ENCODE assay signal across 1 cellular context in the genomic region with DNA sequence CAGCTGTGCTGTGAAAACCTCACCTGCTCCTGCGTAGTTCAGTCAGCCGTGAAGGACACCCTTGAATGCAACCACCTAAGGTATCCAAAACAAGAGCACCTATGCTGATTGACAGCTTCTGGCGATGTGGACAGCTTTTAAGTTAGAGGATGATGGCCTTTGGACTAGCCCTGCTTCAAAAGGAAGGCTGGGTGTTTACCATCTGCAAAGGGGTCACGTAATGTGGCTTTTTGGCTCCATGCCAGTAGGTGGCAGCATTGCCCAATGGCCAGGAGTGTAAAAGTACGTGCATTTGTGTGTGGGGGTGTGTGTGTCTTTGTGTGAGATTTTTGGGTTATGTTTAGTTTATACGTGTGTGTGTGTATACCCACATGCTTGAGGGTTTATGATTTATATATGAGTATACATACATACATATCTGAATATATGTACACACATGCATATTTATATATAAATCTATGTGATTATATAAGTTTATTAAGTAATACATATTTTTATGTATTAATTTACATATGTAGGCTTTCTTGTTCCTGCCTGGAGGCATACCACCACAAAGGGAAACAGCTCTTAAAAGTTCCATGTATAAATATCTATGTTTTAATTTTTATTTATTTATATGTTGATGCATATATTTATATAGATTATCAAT.
TF ChIP-seq lines count a peak whose summit lies in the region.

No MANE protein-coding gene starts in this region.

TF ChIP-seq in HepG2, 621 proteins besides CTCF, POLR2A, EP300 and RAD21 (continued from another document and continues in another):
- TF ChIP-seq, protein P1, sequence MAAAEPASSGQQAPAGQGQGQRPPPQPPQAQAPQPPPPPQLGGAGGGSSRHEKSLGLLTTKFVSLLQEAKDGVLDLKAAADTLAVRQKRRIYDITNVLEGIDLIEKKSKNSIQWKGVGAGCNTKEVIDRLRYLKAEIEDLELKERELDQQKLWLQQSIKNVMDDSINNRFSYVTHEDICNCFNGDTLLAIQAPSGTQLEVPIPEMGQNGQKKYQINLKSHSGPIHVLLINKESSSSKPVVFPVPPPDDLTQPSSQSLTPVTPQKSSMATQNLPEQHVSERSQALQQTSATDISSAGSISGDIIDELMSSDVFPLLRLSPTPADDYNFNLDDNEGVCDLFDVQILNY (CRISPR knock-in tag; conservative IDR thresholded peaks at IDR 0.05): no peak
- TF ChIP-seq, protein P2, sequence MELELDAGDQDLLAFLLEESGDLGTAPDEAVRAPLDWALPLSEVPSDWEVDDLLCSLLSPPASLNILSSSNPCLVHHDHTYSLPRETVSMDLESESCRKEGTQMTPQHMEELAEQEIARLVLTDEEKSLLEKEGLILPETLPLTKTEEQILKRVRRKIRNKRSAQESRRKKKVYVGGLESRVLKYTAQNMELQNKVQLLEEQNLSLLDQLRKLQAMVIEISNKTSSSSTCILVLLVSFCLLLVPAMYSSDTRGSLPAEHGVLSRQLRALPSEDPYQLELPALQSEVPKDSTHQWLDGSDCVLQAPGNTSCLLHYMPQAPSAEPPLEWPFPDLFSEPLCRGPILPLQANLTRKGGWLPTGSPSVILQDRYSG (CRISPR knock-in tag; IDR thresholded peaks at IDR 0.05): no peak
- peak; percentile 81 for TF ChIP-seq STAG1 (CRISPR knock-in tag; IDR thresholded peaks at IDR 0.05)
- no peak for TF ChIP-seq ZBTB42 (CRISPR knock-in tag; IDR thresholded peaks at IDR 0.05)
- TF ChIP-seq, protein P3, sequence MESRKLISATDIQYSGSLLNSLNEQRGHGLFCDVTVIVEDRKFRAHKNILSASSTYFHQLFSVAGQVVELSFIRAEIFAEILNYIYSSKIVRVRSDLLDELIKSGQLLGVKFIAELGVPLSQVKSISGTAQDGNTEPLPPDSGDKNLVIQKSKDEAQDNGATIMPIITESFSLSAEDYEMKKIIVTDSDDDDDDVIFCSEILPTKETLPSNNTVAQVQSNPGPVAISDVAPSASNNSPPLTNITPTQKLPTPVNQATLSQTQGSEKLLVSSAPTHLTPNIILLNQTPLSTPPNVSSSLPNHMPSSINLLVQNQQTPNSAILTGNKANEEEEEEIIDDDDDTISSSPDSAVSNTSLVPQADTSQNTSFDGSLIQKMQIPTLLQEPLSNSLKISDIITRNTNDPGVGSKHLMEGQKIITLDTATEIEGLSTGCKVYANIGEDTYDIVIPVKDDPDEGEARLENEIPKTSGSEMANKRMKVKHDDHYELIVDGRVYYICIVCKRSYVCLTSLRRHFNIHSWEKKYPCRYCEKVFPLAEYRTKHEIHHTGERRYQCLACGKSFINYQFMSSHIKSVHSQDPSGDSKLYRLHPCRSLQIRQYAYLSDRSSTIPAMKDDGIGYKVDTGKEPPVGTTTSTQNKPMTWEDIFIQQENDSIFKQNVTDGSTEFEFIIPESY (CRISPR knock-in tag; IDR thresholded peaks at IDR 0.05): 0 out of 2 replicates have a peak, but pooled peaks have one; percentile 30
- no peak for TF ChIP-seq ZFP37 (CRISPR knock-in tag; IDR thresholded peaks at IDR 0.05; ENCODE audit: borderline replicate concordance)
- TF ChIP-seq, protein P4, sequence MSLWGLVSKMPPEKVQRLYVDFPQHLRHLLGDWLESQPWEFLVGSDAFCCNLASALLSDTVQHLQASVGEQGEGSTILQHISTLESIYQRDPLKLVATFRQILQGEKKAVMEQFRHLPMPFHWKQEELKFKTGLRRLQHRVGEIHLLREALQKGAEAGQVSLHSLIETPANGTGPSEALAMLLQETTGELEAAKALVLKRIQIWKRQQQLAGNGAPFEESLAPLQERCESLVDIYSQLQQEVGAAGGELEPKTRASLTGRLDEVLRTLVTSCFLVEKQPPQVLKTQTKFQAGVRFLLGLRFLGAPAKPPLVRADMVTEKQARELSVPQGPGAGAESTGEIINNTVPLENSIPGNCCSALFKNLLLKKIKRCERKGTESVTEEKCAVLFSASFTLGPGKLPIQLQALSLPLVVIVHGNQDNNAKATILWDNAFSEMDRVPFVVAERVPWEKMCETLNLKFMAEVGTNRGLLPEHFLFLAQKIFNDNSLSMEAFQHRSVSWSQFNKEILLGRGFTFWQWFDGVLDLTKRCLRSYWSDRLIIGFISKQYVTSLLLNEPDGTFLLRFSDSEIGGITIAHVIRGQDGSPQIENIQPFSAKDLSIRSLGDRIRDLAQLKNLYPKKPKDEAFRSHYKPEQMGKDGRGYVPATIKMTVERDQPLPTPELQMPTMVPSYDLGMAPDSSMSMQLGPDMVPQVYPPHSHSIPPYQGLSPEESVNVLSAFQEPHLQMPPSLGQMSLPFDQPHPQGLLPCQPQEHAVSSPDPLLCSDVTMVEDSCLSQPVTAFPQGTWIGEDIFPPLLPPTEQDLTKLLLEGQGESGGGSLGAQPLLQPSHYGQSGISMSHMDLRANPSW (CRISPR knock-in tag; IDR thresholded peaks at IDR 0.05; ENCODE audit: borderline replicate concordance): no peak
- TF ChIP-seq, protein P5, sequence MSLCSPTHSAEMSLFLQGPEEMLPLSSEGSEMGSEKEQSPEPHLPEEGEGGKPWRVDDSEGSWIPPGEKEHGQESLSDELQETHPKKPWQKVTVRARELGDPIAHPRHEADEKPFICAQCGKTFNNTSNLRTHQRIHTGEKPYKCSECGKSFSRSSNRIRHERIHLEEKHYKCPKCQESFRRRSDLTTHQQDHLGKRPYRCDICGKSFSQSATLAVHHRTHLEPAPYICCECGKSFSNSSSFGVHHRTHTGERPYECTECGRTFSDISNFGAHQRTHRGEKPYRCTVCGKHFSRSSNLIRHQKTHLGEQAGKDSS (CRISPR knock-in tag; IDR thresholded peaks at IDR 0.05; ENCODE audit: borderline replicate concordance, low read depth): no peak; the same call in 1 of the 2 replicates
- no peak for TF ChIP-seq NRL (CRISPR knock-in tag; IDR thresholded peaks at IDR 0.05; ENCODE audit: borderline replicate concordance)
- TF ChIP-seq ZFP36L1 (CRISPR knock-in tag; IDR thresholded peaks at IDR 0.05): no peak
- TF ChIP-seq, protein P6, sequence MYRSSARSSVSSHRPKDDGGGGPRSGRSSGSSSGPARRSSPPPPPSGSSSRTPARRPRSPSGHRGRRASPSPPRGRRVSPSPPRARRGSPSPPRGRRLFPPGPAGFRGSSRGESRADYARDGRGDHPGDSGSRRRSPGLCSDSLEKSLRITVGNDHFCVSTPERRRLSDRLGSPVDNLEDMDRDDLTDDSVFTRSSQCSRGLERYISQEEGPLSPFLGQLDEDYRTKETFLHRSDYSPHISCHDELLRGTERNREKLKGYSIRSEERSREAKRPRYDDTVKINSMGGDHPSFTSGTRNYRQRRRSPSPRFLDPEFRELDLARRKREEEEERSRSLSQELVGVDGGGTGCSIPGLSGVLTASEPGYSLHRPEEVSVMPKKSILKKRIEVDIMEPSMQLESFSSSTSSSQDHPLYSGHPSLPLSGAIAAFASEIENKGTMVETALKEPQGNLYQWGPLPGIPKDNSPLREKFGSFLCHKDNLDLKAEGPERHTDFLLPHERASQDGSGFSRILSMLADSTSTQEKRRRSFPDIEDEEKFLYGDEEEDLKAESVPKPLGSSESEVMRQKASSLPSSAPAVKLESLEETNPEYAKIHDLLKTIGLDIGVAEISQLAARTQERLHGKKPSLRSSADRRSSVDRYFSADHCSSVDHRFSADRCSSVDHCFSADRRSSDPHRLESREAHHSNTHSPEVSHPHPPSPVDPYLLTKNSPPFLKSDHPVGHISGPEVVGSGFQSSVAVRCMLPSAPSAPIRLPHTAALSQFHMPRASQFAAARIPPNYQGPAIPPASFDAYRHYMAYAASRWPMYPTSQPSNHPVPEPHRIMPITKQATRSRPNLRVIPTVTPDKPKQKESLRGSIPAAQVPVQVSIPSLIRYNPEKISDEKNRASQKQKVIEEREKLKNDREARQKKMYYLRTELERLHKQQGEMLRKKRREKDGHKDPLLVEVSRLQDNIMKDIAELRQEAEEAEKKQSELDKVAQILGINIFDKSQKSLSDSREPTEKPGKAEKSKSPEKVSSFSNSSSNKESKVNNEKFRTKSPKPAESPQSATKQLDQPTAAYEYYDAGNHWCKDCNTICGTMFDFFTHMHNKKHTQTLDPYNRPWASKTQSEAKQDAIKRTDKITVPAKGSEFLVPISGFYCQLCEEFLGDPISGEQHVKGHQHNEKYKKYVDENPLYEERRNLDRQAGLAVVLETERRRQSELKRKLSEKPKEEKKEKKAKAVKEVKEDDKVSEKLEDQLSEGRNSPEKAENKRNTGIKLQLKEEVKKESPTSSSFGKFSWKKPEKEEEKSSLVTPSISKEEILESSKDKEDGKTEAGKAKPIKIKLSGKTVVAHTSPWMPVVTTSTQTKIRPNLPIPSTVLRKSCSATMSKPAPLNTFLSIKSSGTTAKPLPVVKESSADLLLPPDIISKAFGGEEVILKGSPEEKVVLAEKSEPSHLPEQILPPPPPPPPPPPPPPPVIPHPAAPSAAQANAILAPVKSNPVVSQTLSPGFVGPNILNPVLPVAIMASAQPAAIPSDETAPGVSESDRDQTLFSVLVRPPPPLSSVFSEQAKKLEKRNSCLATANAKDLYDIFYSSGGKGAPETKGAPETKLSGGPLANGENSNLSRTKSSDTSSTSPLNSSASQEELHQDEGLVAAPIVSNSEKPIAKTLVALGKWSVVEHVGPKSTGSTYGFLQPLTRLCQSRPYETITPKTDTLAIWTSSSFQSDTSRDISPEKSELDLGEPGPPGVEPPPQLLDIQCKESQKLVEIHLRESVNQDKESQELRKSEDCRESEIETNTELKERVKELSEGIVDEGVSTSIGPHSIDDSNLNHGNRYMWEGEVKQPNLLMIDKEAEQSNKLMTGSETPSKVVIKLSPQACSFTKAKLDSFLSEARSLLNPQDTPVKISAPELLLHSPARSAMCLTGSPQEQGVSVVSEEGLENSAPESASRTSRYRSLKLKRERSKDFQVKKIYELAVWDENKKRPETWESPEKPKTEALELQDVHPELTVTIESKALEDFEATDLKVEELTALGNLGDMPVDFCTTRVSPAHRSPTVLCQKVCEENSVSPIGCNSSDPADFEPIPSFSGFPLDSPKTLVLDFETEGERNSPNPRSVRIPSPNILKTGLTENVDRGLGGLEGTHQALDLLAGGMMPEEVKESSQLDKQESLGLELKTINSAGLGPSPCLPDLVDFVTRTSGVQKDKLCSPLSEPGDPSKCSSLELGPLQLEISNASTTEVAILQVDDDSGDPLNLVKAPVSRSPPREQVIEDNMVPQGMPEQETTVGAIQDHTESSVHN (CRISPR knock-in tag; IDR thresholded peaks at IDR 0.05): no peak
- no peak for TF ChIP-seq RFX5 (IDR thresholded peaks at IDR 0.05; ENCODE audit: low read depth, low read length)
- 0 out of 2 replicates have a peak, but pooled peaks have one; percentile 28 for TF ChIP-seq SMYD3 (CRISPR knock-in tag; IDR thresholded peaks at IDR 0.05)
- peak; percentile 31; the same call in 1 of the 2 replicates for TF ChIP-seq HOXA3 (CRISPR knock-in tag; IDR thresholded peaks at IDR 0.05)
- no peak for TF ChIP-seq YEATS4 (CRISPR knock-in tag; IDR thresholded peaks at IDR 0.05; ENCODE audit: borderline replicate concordance)
- TF ChIP-seq, protein P7, sequence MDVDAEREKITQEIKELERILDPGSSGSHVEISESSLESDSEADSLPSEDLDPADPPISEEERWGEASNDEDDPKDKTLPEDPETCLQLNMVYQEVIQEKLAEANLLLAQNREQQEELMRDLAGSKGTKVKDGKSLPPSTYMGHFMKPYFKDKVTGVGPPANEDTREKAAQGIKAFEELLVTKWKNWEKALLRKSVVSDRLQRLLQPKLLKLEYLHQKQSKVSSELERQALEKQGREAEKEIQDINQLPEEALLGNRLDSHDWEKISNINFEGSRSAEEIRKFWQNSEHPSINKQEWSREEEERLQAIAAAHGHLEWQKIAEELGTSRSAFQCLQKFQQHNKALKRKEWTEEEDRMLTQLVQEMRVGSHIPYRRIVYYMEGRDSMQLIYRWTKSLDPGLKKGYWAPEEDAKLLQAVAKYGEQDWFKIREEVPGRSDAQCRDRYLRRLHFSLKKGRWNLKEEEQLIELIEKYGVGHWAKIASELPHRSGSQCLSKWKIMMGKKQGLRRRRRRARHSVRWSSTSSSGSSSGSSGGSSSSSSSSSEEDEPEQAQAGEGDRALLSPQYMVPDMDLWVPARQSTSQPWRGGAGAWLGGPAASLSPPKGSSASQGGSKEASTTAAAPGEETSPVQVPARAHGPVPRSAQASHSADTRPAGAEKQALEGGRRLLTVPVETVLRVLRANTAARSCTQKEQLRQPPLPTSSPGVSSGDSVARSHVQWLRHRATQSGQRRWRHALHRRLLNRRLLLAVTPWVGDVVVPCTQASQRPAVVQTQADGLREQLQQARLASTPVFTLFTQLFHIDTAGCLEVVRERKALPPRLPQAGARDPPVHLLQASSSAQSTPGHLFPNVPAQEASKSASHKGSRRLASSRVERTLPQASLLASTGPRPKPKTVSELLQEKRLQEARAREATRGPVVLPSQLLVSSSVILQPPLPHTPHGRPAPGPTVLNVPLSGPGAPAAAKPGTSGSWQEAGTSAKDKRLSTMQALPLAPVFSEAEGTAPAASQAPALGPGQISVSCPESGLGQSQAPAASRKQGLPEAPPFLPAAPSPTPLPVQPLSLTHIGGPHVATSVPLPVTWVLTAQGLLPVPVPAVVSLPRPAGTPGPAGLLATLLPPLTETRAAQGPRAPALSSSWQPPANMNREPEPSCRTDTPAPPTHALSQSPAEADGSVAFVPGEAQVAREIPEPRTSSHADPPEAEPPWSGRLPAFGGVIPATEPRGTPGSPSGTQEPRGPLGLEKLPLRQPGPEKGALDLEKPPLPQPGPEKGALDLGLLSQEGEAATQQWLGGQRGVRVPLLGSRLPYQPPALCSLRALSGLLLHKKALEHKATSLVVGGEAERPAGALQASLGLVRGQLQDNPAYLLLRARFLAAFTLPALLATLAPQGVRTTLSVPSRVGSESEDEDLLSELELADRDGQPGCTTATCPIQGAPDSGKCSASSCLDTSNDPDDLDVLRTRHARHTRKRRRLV (CRISPR knock-in tag; IDR thresholded peaks at IDR 0.05): no peak
- peak; percentile 59 for TF ChIP-seq KDM6A (CRISPR knock-in tag; IDR thresholded peaks at IDR 0.05; ENCODE audit: low read depth)
- TF ChIP-seq HNRNPK (IDR thresholded peaks at IDR 0.05; ENCODE audit: low read depth, low read length, poor library complexity, severe bottlenecking): no peak
- no peak for TF ChIP-seq ZNF564 (CRISPR knock-in tag; IDR thresholded peaks at IDR 0.05)
- peak; percentile 43 for TF ChIP-seq SAP130 (CRISPR knock-in tag; IDR thresholded peaks at IDR 0.05; ENCODE audit: low read depth)
- TF ChIP-seq FOXO1 (CRISPR knock-in tag; IDR thresholded peaks at IDR 0.05): peak; percentile 97
